In the genomic region with DNA sequence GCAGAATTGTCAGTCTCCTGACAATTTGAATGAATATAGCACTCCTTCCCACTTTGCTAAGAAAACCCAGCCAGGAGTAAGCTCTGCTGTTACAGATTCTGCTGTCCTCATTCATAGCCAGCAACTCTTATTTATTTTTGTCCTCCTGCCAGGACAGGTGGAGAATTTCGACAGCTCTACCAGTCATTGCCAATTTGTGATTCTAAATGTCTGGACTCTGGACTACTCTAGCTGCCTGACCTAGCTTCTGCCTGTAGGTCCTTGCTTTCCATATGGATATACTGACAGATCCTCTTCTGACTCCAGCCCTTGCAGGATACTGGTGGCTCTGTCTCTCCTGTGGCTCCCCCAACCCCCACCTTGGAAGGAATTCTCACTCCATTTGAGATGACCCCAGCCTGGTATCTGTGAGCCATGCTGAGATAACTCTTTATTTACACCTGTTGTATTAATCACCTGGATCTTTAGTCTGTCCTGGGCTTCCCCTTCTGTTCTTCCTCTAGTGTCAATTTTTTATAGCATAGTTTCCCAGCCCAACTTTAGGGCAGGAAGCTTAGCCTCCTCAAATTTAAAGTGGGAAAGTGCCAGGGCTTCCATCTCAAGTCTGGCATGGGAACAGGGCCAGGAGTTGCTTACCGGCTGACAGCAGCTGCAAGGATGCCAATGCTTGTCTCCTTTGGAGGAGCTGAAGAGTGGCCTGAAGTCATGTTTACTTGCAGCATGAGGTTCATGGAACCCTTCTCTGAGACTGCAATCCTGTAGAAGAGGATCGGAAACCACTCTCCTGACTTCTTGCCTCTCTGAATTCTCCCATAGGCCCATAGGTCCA, we compare ENCODE assay signal across 13 cellular contexts. TPM values are rescaled to one million over a fixed set of nuclear protein-coding genes. Genes with fewer than 3 reads are reported as not detected.
DNase-seq lines count a peak whose midpoint lies in the region; ATAC-seq, FAIRE-seq and TF ChIP-seq lines count a peak whose summit lies in the region.
"Had no signal": no experiment of that assay in that cellular context is flagged by ENCODE, and none has a peak within 500 bp of the region (broad histone marks: within the 10 kb centered on the region; RNA-seq: fewer than 3 reads in every experiment).

No MANE protein-coding gene starts in this region.

- WGBS in psoas muscle, 3 donors = 40 to 57% (median 47%) methylated on average over 3 of the region's 3 CpGs
- WGBS in stomach, 5 donors = 54 to 68% (median 62%) methylated on average over 3 of the region's 3 CpGs

- H3K36me3 ChIP-seq in psoas muscle (ENCODE audit: insufficient read depth in 1 of 2, low read depth in 1 of 2) (no peaks in the 10 kb centered on the region), stomach (no peaks in the 10 kb centered on the region), ascending aorta (no peaks in the 10 kb centered on the region)
- H3K36me3 ChIP-seq: HAP-1 had no signal

- H3K4me3 ChIP-seq in psoas muscle (no peak overlapping the region), stomach (no peak overlapping the region), ascending aorta (no peak overlapping the region)
- H3K4me3 ChIP-seq: HAP-1 had no signal

- CTCF ChIA-PET in GM10248 (lab: Yijun Ruan, JAX) = interaction anchor here (0.7 to 2.9 kb wide), 4 partner anchors 10 to 134 kb away, joined by 3 to 6 read pairs (median 4); no protein-coding TSS in a partner anchor

- no peak for TF ChIP-seq POLR2A in stomach (IDR thresholded peaks at IDR 0.05)

- DNase-seq in GM10248 (ENCODE audit: extremely low spot score) = peak; percentile 0
- peak; percentile 66 for DNase-seq in left lobe of liver (ENCODE audit: low spot score)
- no peak for DNase-seq in psoas muscle
- DNase-seq in stomach = no peak
- DNase-seq in ascending aorta (ENCODE audit: low spot score in 2 of 2) = no peak
- no peak for DNase-seq in urothelium cell line (ENCODE audit: low spot score)
- DNase-seq: CD4-positive, alpha-beta memory T cell; NCI-H1048; NCI-H345; NCI-H69 had no signal

- no peaks in the 10 kb centered on the region for H3K27me3 ChIP-seq in psoas muscle (ENCODE audit: insufficient read depth in 3 of 3, low read length in 2 of 3)
- no peaks in the 10 kb centered on the region for H3K27me3 ChIP-seq in stomach
- no peaks in the 10 kb centered on the region for H3K27me3 ChIP-seq in ascending aorta

- POLR2A ChIA-PET in GM10248 (lab: Yijun Ruan, JAX) = no interaction called here

- TF ChIP-seq EP300 in stomach (IDR thresholded peaks at IDR 0.05) = no peak

- intact Hi-C loops in psoas muscle (cut with DNase I) = no loop called here
- intact Hi-C loops in stomach (cut with DNase I; ENCODE audit: low total_unique reads) = no loop called here
- intact Hi-C loops in ascending aorta (cut with DNase I) = no loop called here

- H3K4me1 ChIP-seq in psoas muscle (peaks cover 9% of the 10 kb centered on the region), stomach (peaks cover 0 to 7% (median 0%) of the 10 kb centered on the region in 4 donors), ascending aorta (no peaks in the 10 kb centered on the region)
- H3K4me1 ChIP-seq: HAP-1 had no signal

- TF ChIP-seq CTCF in C4-2B (conservative IDR thresholded peaks at IDR 0.05) (no peak), GM10248 (IDR thresholded peaks at IDR 0.05; ENCODE audit: control extremely low read depth, extremely low read depth, low read depth, missing control alignments) (no peak), psoas muscle (IDR thresholded peaks at IDR 0.05) (no peak), stomach (IDR thresholded peaks at IDR 0.05) (no peak), ascending aorta (IDR thresholded peaks at IDR 0.05) (no peak)

- FAIRE-seq in urothelium cell line (lab: Jason Lieb, UNC) = no peak
- FAIRE-seq: GM18507 had no signal

- H3K27ac ChIP-seq in C4-2B = peak overlapping the region; percentile 12; the same call in 1 of the 2 replicates
- H3K27ac ChIP-seq in psoas muscle = peak overlapping the region; percentile 36
- no peak overlapping the region for H3K27ac ChIP-seq in stomach
- H3K27ac ChIP-seq in ascending aorta = no peak overlapping the region

- H3K9me3 ChIP-seq in psoas muscle = no peaks in the 10 kb centered on the region
- no peaks in the 10 kb centered on the region for H3K9me3 ChIP-seq in stomach
- no peaks in the 10 kb centered on the region for H3K9me3 ChIP-seq in ascending aorta
- H3K9me3 ChIP-seq: HAP-1 had no signal

- ATAC-seq in left lobe of liver (peak; percentile 95), psoas muscle (peak; percentile 48 to 82 (median 61))

RNA-seq across cellular contexts. Expression of gene PM20D1, which starts 6.7 kb away (rescaled TPM):
- total RNA-seq in left lobe of liver (0.13 TPM), psoas muscle (under 1 TPM in 3 of 4 donors, not detected in 1; 0.16 to 0.32 (median 0.23) TPM), stomach (10 to 100 TPM in 1 of 5 donors, 1 to 10 TPM in 3, not detected in 1; 1.2 to 12.3 (median 3.1) TPM), ascending aorta (not detected)
- polyA plus RNA-seq in psoas muscle (under 1 TPM in 2 of 3 donors, not detected in 1; 0.05 to 0.23 TPM), stomach (1 to 10 TPM in 1 of 3 donors, under 1 TPM in 1, not detected in 1; 0.45 to 3.6 TPM)

RNA-seq across cellular contexts. Expression of gene SLC41A1, which starts 30.2 kb away (rescaled TPM):
- total RNA-seq in left lobe of liver (4.5 TPM), psoas muscle (10 to 100 TPM; 54.1 to 87.7 (median 67.4) TPM), stomach (10 to 100 TPM in 4 of 5 donors, 1 to 10 TPM in 1; 9.0 to 46.2 (median 24.4) TPM), ascending aorta (28.8 TPM)
- polyA plus RNA-seq in psoas muscle (10 to 100 TPM; 19.8 to 42.9 (median 25.7) TPM), stomach (10 to 100 TPM in 1 of 3 donors, 1 to 10 TPM in 2; 8.2 to 13.2 (median 9.0) TPM)

Comparison
In these comparisons a context has a peak if more than half of its experiments do, and no peak if none do; other contexts are left out.
1. H3K27ac ChIP-seq: peak in C4-2B (single experiment) and psoas muscle (single experiment); none in stomach (0 of 5) and ascending aorta (0 of 2).
2. DNase-seq: peak in GM10248 (single experiment) and left lobe of liver (single experiment); none in psoas muscle (0 of 2), stomach (single experiment), ascending aorta (0 of 2) and urothelium cell line (single experiment).